ENCODE assay signal across 8 cellular contexts in genomic region chr7:91264083-91264923, GRCh38. TPM values are rescaled to one million over a fixed set of nuclear protein-coding genes. Genes with fewer than 3 reads are reported as not detected.
DNase-seq lines count a peak whose midpoint lies in the region; ATAC-seq and TF ChIP-seq lines count a peak whose summit lies in the region.

FZD1 (plus strand) TSS chr7:91264433; CDS start chr7:91264881, 448 bp downstream.

- no peak for TF ChIP-seq EP300 in suprapubic skin (IDR thresholded peaks at IDR 0.05)

- H3K36me3 Mint-ChIP-seq in activated T-helper 1 cell treated with anti-CD3 and anti-CD28 coated beads, Interleukin-12 subunit alpha, Interleukin-12 subunit beta, Interleukin-2, Interleukin-4 antibody, amounts not matched to agents 30 ng/mL and 10 ng/mL and 1 ng/mL, durations not matched to agents 14 hours and 24 hours and 36 hours (ENCODE audit: low read depth): no peaks in the 10 kb centered on the region
- H3K36me3 Mint-ChIP-seq in nephron (ENCODE audit: low read depth): peaks cover 18% of the 10 kb centered on the region

- H3K9ac ChIP-seq in HUES6 (ENCODE audit: low read length): peak within 1 kb of the TSS; percentile 52

- WGBS in suprapubic skin: under 1% methylated on average over 37 of the region's 89 CpGs

- H3K27me3 Mint-ChIP-seq in activated T-helper 1 cell treated with anti-CD3 and anti-CD28 coated beads, Interleukin-12 subunit alpha, Interleukin-12 subunit beta, Interleukin-2, Interleukin-4 antibody, amounts not matched to agents 30 ng/mL and 10 ng/mL and 1 ng/mL, durations not matched to agents 14 hours and 24 hours and 36 hours (ENCODE audit: insufficient read depth): peaks cover 47% of the 10 kb centered on the region
- peaks cover 33% of the 10 kb centered on the region for H3K27me3 Mint-ChIP-seq in nephron (ENCODE audit: low read depth)

- intact Hi-C loops in activated T-helper 1 cell treated with anti-CD3 and anti-CD28 coated beads, Interleukin-12 subunit alpha, Interleukin-12 subunit beta, Interleukin-2, Interleukin-4 antibody, amounts not matched to agents 30 ng/mL and 10 ng/mL and 1 ng/mL, durations not matched to agents 14 hours and 24 hours and 36 hours (cut with micrococcal nuclease): loop anchor here (1.0 to 5.0 kb wide), 4 partner anchors 177 to 1183 kb away; partner anchors contain the start of genes AKAP9, GATAD1 and MTERF1

- H3K36me3 ChIP-seq in HUES6 (ENCODE audit: control insufficient read depth, insufficient read depth, low read length) (no peaks in the 10 kb centered on the region), suprapubic skin (no peaks in the 10 kb centered on the region)

- H3K9me3 Mint-ChIP-seq in activated T-helper 1 cell treated with anti-CD3 and anti-CD28 coated beads, Interleukin-12 subunit alpha, Interleukin-12 subunit beta, Interleukin-2, Interleukin-4 antibody, amounts not matched to agents 30 ng/mL and 10 ng/mL and 1 ng/mL, durations not matched to agents 14 hours and 24 hours and 36 hours: no peaks in the 10 kb centered on the region
- no peaks in the 10 kb centered on the region for H3K9me3 Mint-ChIP-seq in nephron

- no peak for TF ChIP-seq POLR2A in suprapubic skin (IDR thresholded peaks at IDR 0.05)

- H3K27me3 ChIP-seq in HUES6 (ENCODE audit: control insufficient read depth, insufficient read depth, low read length) (peaks cover 86% of the 10 kb centered on the region), foreskin keratinocyte (peaks cover 14% of the 10 kb centered on the region), suprapubic skin (no peaks in the 10 kb centered on the region)

- DNase-seq in DMS79 (lab: John Stamatoyannopoulos, UW) (peak; percentile 98), NOMO-1 treated with dmso at 0.1 percent for 144 hours (lab: John Stamatoyannopoulos, UW; ENCODE audit: unreplicated experiment) (peak; percentile 100), foreskin keratinocyte (peak; percentile 93 to 96), suprapubic skin (ENCODE audit: low spot score in 2 of 2) (peak; percentile 98)
- DNase-seq in activated T-helper 1 cell treated with anti-CD3 and anti-CD28 coated beads, Interleukin-12 subunit alpha, Interleukin-12 subunit beta, Interleukin-2, Interleukin-4 antibody, amounts not matched to agents 30 ng/mL and 10 ng/mL and 1 ng/mL, durations not matched to agents 14 hours and 24 hours and 36 hours (ENCODE audit: low spot score): peak; percentile 66

- TF ChIP-seq CTCF in foreskin keratinocyte (conservative IDR thresholded peaks at IDR 0.05): no peak
- TF ChIP-seq CTCF in nephron (IDR thresholded peaks at IDR 0.05; ENCODE audit: unreplicated experiment in 3 of 3): peak in 2 of 3 experiments; percentile 9 to 13
- TF ChIP-seq CTCF in suprapubic skin (IDR thresholded peaks at IDR 0.05): no peak

- ATAC-seq in GM21529 (IDR thresholded peaks at IDR 0.05; ENCODE audit: unreplicated experiment): peak; percentile 92
- peak; percentile 92 for ATAC-seq in foreskin keratinocyte

- H3K4me3 ChIP-seq in HUES6 (ENCODE audit: low read depth, low read length): peak within 1 kb of the TSS; percentile 79
- H3K4me3 ChIP-seq in suprapubic skin: peak within 1 kb of the TSS; percentile 90

- peak within 1 kb of the TSS; percentile 74 for H3K27ac Mint-ChIP-seq in activated T-helper 1 cell treated with anti-CD3 and anti-CD28 coated beads, Interleukin-12 subunit alpha, Interleukin-12 subunit beta, Interleukin-2, Interleukin-4 antibody, amounts not matched to agents 30 ng/mL and 10 ng/mL and 1 ng/mL, durations not matched to agents 14 hours and 24 hours and 36 hours
- peak within 1 kb of the TSS; percentile 89 to 98 (median 97) for H3K27ac Mint-ChIP-seq in nephron

- peaks cover 16% of the 10 kb centered on the region for H3K4me1 ChIP-seq in HUES6 (ENCODE audit: control insufficient read depth, insufficient read depth, low read length)
- H3K4me1 ChIP-seq in foreskin keratinocyte: no peaks in the 10 kb centered on the region
- H3K4me1 ChIP-seq in suprapubic skin: peaks cover 39% of the 10 kb centered on the region

- H3K9me3 ChIP-seq in HUES6 (ENCODE audit: control insufficient read depth, insufficient read depth, low read depth, low read length) (no peaks in the 10 kb centered on the region), suprapubic skin (no peaks in the 10 kb centered on the region)

- no peak within 1 kb of the TSS for H3K27ac ChIP-seq in HUES6 (ENCODE audit: low read depth, low read length)
- peak within 1 kb of the TSS; percentile 12 for H3K27ac ChIP-seq in foreskin keratinocyte
- H3K27ac ChIP-seq in suprapubic skin: peak within 1 kb of the TSS; percentile 98

- H3K4me1 Mint-ChIP-seq in activated T-helper 1 cell treated with anti-CD3 and anti-CD28 coated beads, Interleukin-12 subunit alpha, Interleukin-12 subunit beta, Interleukin-2, Interleukin-4 antibody, amounts not matched to agents 30 ng/mL and 10 ng/mL and 1 ng/mL, durations not matched to agents 14 hours and 24 hours and 36 hours (ENCODE audit: low read depth): no peaks in the 10 kb centered on the region
- peaks cover 31% of the 10 kb centered on the region for H3K4me1 Mint-ChIP-seq in nephron

- H3K4me3 Mint-ChIP-seq in activated T-helper 1 cell treated with anti-CD3 and anti-CD28 coated beads, Interleukin-12 subunit alpha, Interleukin-12 subunit beta, Interleukin-2, Interleukin-4 antibody, amounts not matched to agents 30 ng/mL and 10 ng/mL and 1 ng/mL, durations not matched to agents 14 hours and 24 hours and 36 hours: peak within 1 kb of the TSS; percentile 88
- peak within 1 kb of the TSS; percentile 92 to 95 (median 93) for H3K4me3 Mint-ChIP-seq in nephron

RNA-seq across cellular contexts. Expression of gene FZD1, which starts in this region (rescaled TPM):
- 0.70 and 0.86 TPM in 2 replicates for total RNA-seq in activated T-helper 1 cell treated with anti-CD3 and anti-CD28 coated beads, Interleukin-12 subunit alpha, Interleukin-12 subunit beta, Interleukin-2, Interleukin-4 antibody, amounts not matched to agents 30 ng/mL and 10 ng/mL and 1 ng/mL, durations not matched to agents 14 hours and 24 hours and 36 hours
- total RNA-seq in foreskin keratinocyte: 3.7 and 4.1 TPM in 2 replicates
- polyA plus RNA-seq in foreskin keratinocyte: 1.5 and 1.8 TPM in 2 replicates
- 10 to 100 TPM; 23.1 to 43.4 (median 34.9) TPM for total RNA-seq in suprapubic skin

Comparison
In these comparisons a context has a peak if more than half of its experiments do, and no peak if none do; other contexts are left out.
1. Peak in DNase-seq in activated T-helper 1 cell treated with anti-CD3 and anti-CD28 coated beads, Interleukin-12 subunit alpha, Interleukin-12 subunit beta, Interleukin-2, Interleukin-4 antibody, amounts not matched to agents 30 ng/mL and 10 ng/mL and 1 ng/mL, durations not matched to agents 14 hours and 24 hours and 36 hours; RNA of the gene not detected or under 1 TPM.
2. CTCF ChIP-seq: peak in nephron (2 of 3); none in foreskin keratinocyte (single experiment) and suprapubic skin (0 of 2).
3. Peak in every context shown above with its lines, with median percentiles within 50 percentile points of each other: DNase-seq.